ENCODE assay signal across 8 cellular contexts in genomic region chr18:60684843-60685513, GRCh38.
DNase-seq lines count a peak whose midpoint lies in the region; ATAC-seq and TF ChIP-seq lines count a peak whose summit lies in the region.

No MANE protein-coding gene starts in this region.

- ATAC-seq in activated CD8-positive, alpha-beta T cell treated with anti-CD3 and anti-CD28 coated beads for 36 hours: no peak
- ATAC-seq in activated CD8-positive, alpha-beta T cell treated with anti-CD3 and anti-CD28 coated beads, Interleukin-2, amount 10 ng/mL, durations not matched to agents 7 days and 5 days: no peak
- ATAC-seq in HG03439 (IDR thresholded peaks at IDR 0.05; ENCODE audit: unreplicated experiment) (no peak), GM21786 (IDR thresholded peaks at IDR 0.05; ENCODE audit: unreplicated experiment) (no peak)

- H3K27me3 Mint-ChIP-seq in activated CD8-positive, alpha-beta T cell treated with anti-CD3 and anti-CD28 coated beads for 36 hours: no peaks in the 10 kb centered on the region
- no peaks in the 10 kb centered on the region for H3K27me3 Mint-ChIP-seq in activated CD8-positive, alpha-beta T cell treated with anti-CD3 and anti-CD28 coated beads, Interleukin-2, amount 10 ng/mL, durations not matched to agents 7 days and 5 days (ENCODE audit: low read depth)
- H3K27me3 Mint-ChIP-seq in nephron progenitor cell (ENCODE audit: low read depth, poor library complexity): no peaks in the 10 kb centered on the region

- POLR2A ChIA-PET in activated CD8-positive, alpha-beta T cell treated with anti-CD3 and anti-CD28 coated beads for 36 hours (lab: Charles Lee): no interaction called here
- POLR2A ChIA-PET in activated CD8-positive, alpha-beta T cell treated with anti-CD3 and anti-CD28 coated beads, Interleukin-2, amount 10 ng/mL, durations not matched to agents 7 days and 5 days (lab: Charles Lee): no interaction called here

- H3K4me3 Mint-ChIP-seq in activated CD8-positive, alpha-beta T cell treated with anti-CD3 and anti-CD28 coated beads for 36 hours: no peak overlapping the region
- no peak overlapping the region for H3K4me3 Mint-ChIP-seq in activated CD8-positive, alpha-beta T cell treated with anti-CD3 and anti-CD28 coated beads, Interleukin-2, amount 10 ng/mL, durations not matched to agents 7 days and 5 days
- no peak overlapping the region for H3K4me3 Mint-ChIP-seq in nephron progenitor cell

- no peaks in the 10 kb centered on the region for H3K4me1 Mint-ChIP-seq in activated CD8-positive, alpha-beta T cell treated with anti-CD3 and anti-CD28 coated beads for 36 hours (ENCODE audit: low read depth)
- H3K4me1 Mint-ChIP-seq in activated CD8-positive, alpha-beta T cell treated with anti-CD3 and anti-CD28 coated beads, Interleukin-2, amount 10 ng/mL, durations not matched to agents 7 days and 5 days (ENCODE audit: low read depth): no peaks in the 10 kb centered on the region
- H3K4me1 Mint-ChIP-seq in nephron progenitor cell: no peaks in the 10 kb centered on the region

- intact Hi-C loops in activated CD8-positive, alpha-beta T cell treated with anti-CD3 and anti-CD28 coated beads for 36 hours (cut with micrococcal nuclease): no loop called here

- peaks cover 1% of the 10 kb centered on the region for H3K9me3 Mint-ChIP-seq in activated CD8-positive, alpha-beta T cell treated with anti-CD3 and anti-CD28 coated beads for 36 hours
- no peaks in the 10 kb centered on the region for H3K9me3 Mint-ChIP-seq in activated CD8-positive, alpha-beta T cell treated with anti-CD3 and anti-CD28 coated beads, Interleukin-2, amount 10 ng/mL, durations not matched to agents 7 days and 5 days (ENCODE audit: insufficient read depth)
- H3K9me3 Mint-ChIP-seq in nephron progenitor cell: no peaks in the 10 kb centered on the region

- H3K36me3 Mint-ChIP-seq in activated CD8-positive, alpha-beta T cell treated with anti-CD3 and anti-CD28 coated beads for 36 hours (ENCODE audit: low read depth): no peaks in the 10 kb centered on the region
- H3K36me3 Mint-ChIP-seq in activated CD8-positive, alpha-beta T cell treated with anti-CD3 and anti-CD28 coated beads, Interleukin-2, amount 10 ng/mL, durations not matched to agents 7 days and 5 days (ENCODE audit: low read depth): no peaks in the 10 kb centered on the region
- H3K36me3 Mint-ChIP-seq in nephron progenitor cell (ENCODE audit: low read depth): no peaks in the 10 kb centered on the region

- CTCF ChIA-PET in activated CD8-positive, alpha-beta T cell treated with anti-CD3 and anti-CD28 coated beads for 36 hours (lab: Charles Lee): no interaction called here
- CTCF ChIA-PET in activated CD8-positive, alpha-beta T cell treated with anti-CD3 and anti-CD28 coated beads, Interleukin-2, amount 10 ng/mL, durations not matched to agents 7 days and 5 days (lab: Charles Lee): no interaction called here

- no peak overlapping the region for H3K27ac Mint-ChIP-seq in activated CD8-positive, alpha-beta T cell treated with anti-CD3 and anti-CD28 coated beads for 36 hours
- no peak overlapping the region for H3K27ac Mint-ChIP-seq in activated CD8-positive, alpha-beta T cell treated with anti-CD3 and anti-CD28 coated beads, Interleukin-2, amount 10 ng/mL, durations not matched to agents 7 days and 5 days
- H3K27ac Mint-ChIP-seq in nephron progenitor cell: no peak overlapping the region

- TF ChIP-seq CTCF in activated CD8-positive, alpha-beta T cell treated with anti-CD3 and anti-CD28 coated beads for 36 hours (IDR thresholded peaks at IDR 0.05): peak; percentile 37
- TF ChIP-seq CTCF in cardiac fibroblast (IDR thresholded peaks at IDR 0.05; ENCODE audit: low read depth, low read length) (peak; percentile 46), nephron progenitor cell (IDR thresholded peaks at IDR 0.05) (peak; percentile 68)

- no peak overlapping the region for H3K4me3 ChIP-seq in cardiac fibroblast (replicated peaks in 1 of 2; ENCODE audit: low read depth in 2 of 2, low read length in 2 of 2)

- DNase-seq in activated CD8-positive, alpha-beta T cell treated with anti-CD3 and anti-CD28 coated beads for 36 hours: no peak
- DNase-seq in activated CD8-positive, alpha-beta T cell treated with anti-CD3 and anti-CD28 coated beads, Interleukin-2, amount 10 ng/mL, durations not matched to agents 7 days and 5 days: no peak
- DNase-seq in NCI-H2029 (lab: John Stamatoyannopoulos, UW) (peak; percentile 6), cardiac fibroblast (ENCODE audit: low read depth in 2 of 2) (peak; percentile 42 to 58), nephron progenitor cell (no peak)
- no peak for DNase-seq in activated CD4-positive, alpha-beta T cell treated with anti-CD3 and anti-CD28 coated beads for 1 hour

Comparison
In these comparisons a context has a peak if more than half of its experiments do, and no peak if none do; other contexts are left out.
1. DNase-seq: peak in NCI-H2029 (single experiment) and cardiac fibroblast (2 of 2); none in activated CD8-positive, alpha-beta T cell treated with anti-CD3 and anti-CD28 coated beads for 36 hours (single experiment), activated CD8-positive, alpha-beta T cell treated with anti-CD3 and anti-CD28 coated beads, Interleukin-2, amount 10 ng/mL, durations not matched to agents 7 days and 5 days (single experiment), nephron progenitor cell (single experiment) and activated CD4-positive, alpha-beta T cell treated with anti-CD3 and anti-CD28 coated beads for 1 hour (single experiment).
2. Peak in every context shown above with its lines, with median percentiles within 50 percentile points of each other: CTCF ChIP-seq.